17 cellular contexts compared by ENCODE assay signal in the genomic region with DNA sequence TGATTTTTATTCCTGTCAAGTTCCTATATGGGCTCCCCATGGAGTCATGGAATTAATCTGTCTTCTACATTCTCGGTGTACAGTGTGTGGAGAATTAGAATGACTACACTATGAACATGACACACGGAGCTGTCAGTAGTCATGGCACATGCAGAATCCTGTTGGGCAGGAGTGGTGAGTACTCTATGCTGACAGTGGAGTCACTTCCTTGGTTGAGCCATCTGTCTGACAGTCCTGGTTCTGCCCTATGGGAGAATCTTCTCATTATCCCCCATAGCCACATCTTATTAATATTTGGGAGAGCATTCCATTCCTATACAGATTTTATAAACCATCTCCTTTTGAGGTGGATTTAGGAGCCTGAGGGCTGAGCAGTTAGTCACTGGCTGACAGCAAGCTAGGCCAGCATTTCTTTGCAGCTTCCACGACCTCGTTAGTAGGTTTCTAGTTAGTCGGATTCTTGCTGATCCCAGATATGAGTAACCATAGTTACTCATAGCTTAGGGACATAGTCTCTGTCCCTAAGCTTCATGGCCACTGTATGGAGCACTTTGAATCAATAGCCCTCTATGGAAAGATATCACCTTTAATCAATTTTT.
DNase-seq lines count a peak whose midpoint lies in the region; ATAC-seq, FAIRE-seq and TF ChIP-seq lines count a peak whose summit lies in the region.
"Had no signal": no experiment of that assay in that cellular context is flagged by ENCODE, and none has a peak within 500 bp of the region (broad histone marks: within the 10 kb centered on the region; RNA-seq: fewer than 3 reads in every experiment).

No MANE protein-coding gene starts in this region.

- DNase-seq in EH (ENCODE audit: low read depth) = peak; percentile 85
- peak; percentile 51 for DNase-seq in RKO (ENCODE audit: low spot score)
- peak; percentile 90 for DNase-seq in bronchial epithelial cell (ENCODE audit: low read depth)
- peak; percentile 62 to 79 for DNase-seq in trophoblast cell
- DNase-seq in germinal center (ENCODE audit: low spot score) = no peak
- DNase-seq in islet precursor cell = no peak
- no peak for DNase-seq in ovary
- DNase-seq: CD4-positive, CD25-positive, alpha-beta regulatory T cell; HCEC 1CT; KG1; NCI-H146; NCI-H2081; NCI-H748 treated with DMSO at 0.1 percent for 48 hours; OCI-M1 had no signal

- TF ChIP-seq CTCF in bronchial epithelial cell (IDR thresholded peaks at IDR 0.05; ENCODE audit: insufficient read depth, low read length, severe bottlenecking) (no peak), ovary (IDR thresholded peaks at IDR 0.05) (no peak)

- intact Hi-C loops in ovary (cut with DNase I) = no loop called here

- no peaks in the 10 kb centered on the region for H3K79me2 ChIP-seq in trophoblast cell (ENCODE audit: control insufficient read depth, insufficient read depth, low read length, poor library complexity)

- no peak overlapping the region for H2BK120ac ChIP-seq in trophoblast cell (ENCODE audit: insufficient read depth, low read length, poor library complexity)

- no peak overlapping the region for H4K8ac ChIP-seq in trophoblast cell (ENCODE audit: low read depth, low read length)

- ATAC-seq in GM18909 (IDR thresholded peaks at IDR 0.05; ENCODE audit: poor library complexity, unreplicated experiment) = no peak
- ATAC-seq: Right ventricle myocardium inferior, SK-N-SH treated with all-trans-retinoic acid at 6 μM for 48 hours had no signal

- no peak overlapping the region for H2BK5ac ChIP-seq in trophoblast cell (ENCODE audit: low read depth, low read length, poor library complexity)

- WGBS in trophoblast cell (ENCODE audit: extremely low coverage, insufficient coverage, insufficient read length) = no CpG with 5 or more reads among the region's 5 CpGs
- WGBS in ovary, 3 donors = 83 to 88% (median 85%) methylated on average over 5 of the region's 5 CpGs

- peaks cover 2 to 5% of the 10 kb centered on the region in 2 experiments for H3K4me1 ChIP-seq in trophoblast cell (ENCODE audit: control insufficient read depth in 1 of 2, insufficient read depth in 2 of 2, low read length in 2 of 2)
- no peaks in the 10 kb centered on the region for H3K4me1 ChIP-seq in ovary (ENCODE audit: insufficient read depth)

- H3K27ac ChIP-seq in trophoblast cell (ENCODE audit: low read depth, low read length) (no peak overlapping the region), ovary (no peak overlapping the region)

- no peaks in the 10 kb centered on the region for H3K79me1 ChIP-seq in trophoblast cell (ENCODE audit: low read length)

- no peak overlapping the region for H2BK12ac ChIP-seq in trophoblast cell (ENCODE audit: low read length)

- H3K4me3 ChIP-seq in bronchial epithelial cell (ENCODE audit: low read depth, low read length) (no peak overlapping the region), trophoblast cell (ENCODE audit: low read depth, low read length) (no peak overlapping the region), ovary (no peak overlapping the region)

- TF ChIP-seq EP300 in ovary (IDR thresholded peaks at IDR 0.05) = no peak

- no peak overlapping the region for H3K4me2 ChIP-seq in trophoblast cell (ENCODE audit: low read length)

- no peak overlapping the region for H3K14ac ChIP-seq in trophoblast cell (ENCODE audit: low read length)

- H3K9me3 ChIP-seq in trophoblast cell (ENCODE audit: insufficient read depth, low read depth, low read length) (no peaks in the 10 kb centered on the region), ovary (no peaks in the 10 kb centered on the region)

- no peak overlapping the region for H2AK5ac ChIP-seq in trophoblast cell (ENCODE audit: low read length)

- H4K91ac ChIP-seq in trophoblast cell (ENCODE audit: low read depth, low read length) = no peak overlapping the region

- H3K18ac ChIP-seq in trophoblast cell (ENCODE audit: low read length) = no peak overlapping the region

- H3K4ac ChIP-seq in trophoblast cell (ENCODE audit: low read depth, low read length) = no peak overlapping the region

- no peak for FAIRE-seq in bronchial epithelial cell (lab: Jason Lieb, UNC)

- H3K9ac ChIP-seq in trophoblast cell (ENCODE audit: low read length) = no peak overlapping the region

- H3K27me3 ChIP-seq in bronchial epithelial cell (ENCODE audit: control insufficient read depth, insufficient read depth, low read length) (no peaks in the 10 kb centered on the region), trophoblast cell (ENCODE audit: insufficient read depth, low read length) (no peaks in the 10 kb centered on the region), ovary (no peaks in the 10 kb centered on the region)

- H3K23ac ChIP-seq in trophoblast cell (ENCODE audit: low read length) = no peak overlapping the region

- no peaks in the 10 kb centered on the region for H3K36me3 ChIP-seq in bronchial epithelial cell (ENCODE audit: control insufficient read depth, insufficient read depth, low read length)
- H3K36me3 ChIP-seq in trophoblast cell (ENCODE audit: control insufficient read depth in 1 of 2, insufficient read depth in 2 of 2, low read length in 2 of 2) = peaks cover 0 to 3% of the 10 kb centered on the region in 2 experiments
- no peaks in the 10 kb centered on the region for H3K36me3 ChIP-seq in ovary

- TF ChIP-seq POLR2A in ovary (IDR thresholded peaks at IDR 0.05) = no peak

- no peak overlapping the region for H2AFZ ChIP-seq in trophoblast cell (ENCODE audit: insufficient read depth, low read length, poor library complexity)

- H4K12ac ChIP-seq in trophoblast cell (ENCODE audit: low read depth, low read length) = no peak overlapping the region

Comparison
In these comparisons a context has a peak if more than half of its experiments do, and no peak if none do; other contexts are left out.
1. DNase-seq: peak in EH (single experiment), RKO (single experiment), bronchial epithelial cell (single experiment) and trophoblast cell (2 of 2); none in germinal center (single experiment), islet precursor cell (single experiment) and ovary (0 of 5).